In the genomic region with DNA sequence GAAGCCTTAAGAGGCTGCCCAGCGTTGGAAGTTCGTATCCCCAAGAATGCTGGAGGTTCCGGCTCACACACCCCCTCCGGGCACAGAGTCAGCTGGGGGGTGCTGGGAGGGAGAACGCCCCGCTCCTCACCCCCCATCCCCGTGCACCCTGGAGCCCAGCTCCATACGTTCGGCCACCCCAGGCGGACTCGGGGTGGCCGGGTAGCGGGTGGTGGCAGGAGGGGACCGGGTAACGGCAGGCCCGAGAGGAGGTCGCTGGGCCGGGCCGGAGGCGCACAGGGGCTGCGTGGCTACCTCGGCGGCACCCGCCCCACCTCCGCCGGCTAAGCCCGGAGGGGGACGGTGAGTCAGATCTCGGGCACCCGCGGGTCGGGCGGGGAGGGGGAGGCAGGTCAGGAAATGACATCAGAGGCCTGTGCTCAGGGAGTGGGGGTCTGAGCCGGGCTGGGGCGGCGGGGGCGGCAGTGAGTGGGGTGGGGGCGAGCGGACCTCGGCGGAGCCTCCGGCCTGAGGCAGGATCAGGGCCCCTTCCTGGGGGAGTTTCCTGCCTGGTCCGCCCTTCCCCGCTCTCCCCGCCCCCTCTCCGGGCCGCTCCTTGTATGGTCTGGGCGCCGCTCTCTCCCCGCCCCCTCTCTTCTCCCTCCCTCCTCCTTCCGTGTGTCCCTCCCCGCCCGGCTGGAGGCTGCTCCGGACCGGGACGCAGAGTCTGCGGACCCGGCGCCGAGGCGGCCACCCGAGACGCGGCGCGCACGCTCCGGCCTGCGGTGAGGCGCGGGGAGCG, we compare ENCODE assay signal across 1 cellular context.
TF ChIP-seq lines count a peak whose summit lies in the region.

A gene with protein sequence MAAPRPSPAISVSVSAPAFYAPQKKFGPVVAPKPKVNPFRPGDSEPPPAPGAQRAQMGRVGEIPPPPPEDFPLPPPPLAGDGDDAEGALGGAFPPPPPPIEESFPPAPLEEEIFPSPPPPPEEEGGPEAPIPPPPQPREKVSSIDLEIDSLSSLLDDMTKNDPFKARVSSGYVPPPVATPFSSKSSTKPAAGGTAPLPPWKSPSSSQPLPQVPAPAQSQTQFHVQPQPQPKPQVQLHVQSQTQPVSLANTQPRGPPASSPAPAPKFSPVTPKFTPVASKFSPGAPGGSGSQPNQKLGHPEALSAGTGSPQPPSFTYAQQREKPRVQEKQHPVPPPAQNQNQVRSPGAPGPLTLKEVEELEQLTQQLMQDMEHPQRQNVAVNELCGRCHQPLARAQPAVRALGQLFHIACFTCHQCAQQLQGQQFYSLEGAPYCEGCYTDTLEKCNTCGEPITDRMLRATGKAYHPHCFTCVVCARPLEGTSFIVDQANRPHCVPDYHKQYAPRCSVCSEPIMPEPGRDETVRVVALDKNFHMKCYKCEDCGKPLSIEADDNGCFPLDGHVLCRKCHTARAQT (plus strand): TSS at position 700 of the 781 bp plus-strand sequence. CDS start 227 bp downstream, outside the sequence.

TF ChIP-seq in Ishikawa, 13 proteins besides CTCF, POLR2A, EP300 and RAD21 (continued from another document):
- TF ChIP-seq, protein P1, sequence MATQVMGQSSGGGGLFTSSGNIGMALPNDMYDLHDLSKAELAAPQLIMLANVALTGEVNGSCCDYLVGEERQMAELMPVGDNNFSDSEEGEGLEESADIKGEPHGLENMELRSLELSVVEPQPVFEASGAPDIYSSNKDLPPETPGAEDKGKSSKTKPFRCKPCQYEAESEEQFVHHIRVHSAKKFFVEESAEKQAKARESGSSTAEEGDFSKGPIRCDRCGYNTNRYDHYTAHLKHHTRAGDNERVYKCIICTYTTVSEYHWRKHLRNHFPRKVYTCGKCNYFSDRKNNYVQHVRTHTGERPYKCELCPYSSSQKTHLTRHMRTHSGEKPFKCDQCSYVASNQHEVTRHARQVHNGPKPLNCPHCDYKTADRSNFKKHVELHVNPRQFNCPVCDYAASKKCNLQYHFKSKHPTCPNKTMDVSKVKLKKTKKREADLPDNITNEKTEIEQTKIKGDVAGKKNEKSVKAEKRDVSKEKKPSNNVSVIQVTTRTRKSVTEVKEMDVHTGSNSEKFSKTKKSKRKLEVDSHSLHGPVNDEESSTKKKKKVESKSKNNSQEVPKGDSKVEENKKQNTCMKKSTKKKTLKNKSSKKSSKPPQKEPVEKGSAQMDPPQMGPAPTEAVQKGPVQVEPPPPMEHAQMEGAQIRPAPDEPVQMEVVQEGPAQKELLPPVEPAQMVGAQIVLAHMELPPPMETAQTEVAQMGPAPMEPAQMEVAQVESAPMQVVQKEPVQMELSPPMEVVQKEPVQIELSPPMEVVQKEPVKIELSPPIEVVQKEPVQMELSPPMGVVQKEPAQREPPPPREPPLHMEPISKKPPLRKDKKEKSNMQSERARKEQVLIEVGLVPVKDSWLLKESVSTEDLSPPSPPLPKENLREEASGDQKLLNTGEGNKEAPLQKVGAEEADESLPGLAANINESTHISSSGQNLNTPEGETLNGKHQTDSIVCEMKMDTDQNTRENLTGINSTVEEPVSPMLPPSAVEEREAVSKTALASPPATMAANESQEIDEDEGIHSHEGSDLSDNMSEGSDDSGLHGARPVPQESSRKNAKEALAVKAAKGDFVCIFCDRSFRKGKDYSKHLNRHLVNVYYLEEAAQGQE (IDR thresholded peaks at IDR 0.05; ENCODE audit: low read depth) = no peak
- TF ChIP-seq TCF12 (IDR thresholded peaks at IDR 0.05; ENCODE audit: low read depth) (no peak; the same call in 1 of the 2 replicates), NFIC (IDR thresholded peaks at IDR 0.05) (no peak), YY1 (IDR thresholded peaks at IDR 0.05; ENCODE audit: low read depth) (peak; percentile 9; the same call in 1 of the 2 replicates)
